7 cellular contexts compared by ENCODE assay signal in genomic region chr2:182866095-182866460, GRCh38. TPM values are rescaled to one million over a fixed set of nuclear protein-coding genes. Genes with fewer than 3 reads are reported as not detected.
DNase-seq lines count a peak whose midpoint lies in the region; ATAC-seq and TF ChIP-seq lines count a peak whose summit lies in the region.

No MANE protein-coding gene starts in this region.

- H3K27ac Mint-ChIP-seq in activated naive CD8-positive, alpha-beta T cell treated with anti-CD3 and anti-CD28 coated beads, Interleukin-2, amount 10 ng/mL, durations not matched to agents 7 days and 5 days = no peak overlapping the region

- POLR2A ChIA-PET in activated naive CD8-positive, alpha-beta T cell treated with anti-CD3 and anti-CD28 coated beads, Interleukin-2, amount 10 ng/mL, durations not matched to agents 7 days and 5 days (lab: Charles Lee) = no interaction called here

- H3K4me2 ChIP-seq in hepatocyte (peak overlapping the region; percentile 97), smooth muscle cell (peak overlapping the region; percentile 95)

- peaks cover 18% of the 10 kb centered on the region for H3K4me1 ChIP-seq in hepatocyte (ENCODE audit: insufficient read depth)
- H3K4me1 ChIP-seq in smooth muscle cell (ENCODE audit: low read depth) = peaks cover 35% of the 10 kb centered on the region

- H3K79me2 ChIP-seq in hepatocyte (no peaks in the 10 kb centered on the region), smooth muscle cell (ENCODE audit: low read depth) (no peaks in the 10 kb centered on the region)

- H3K36me3 ChIP-seq in hepatocyte (replicated peaks; ENCODE audit: insufficient read depth, low read depth) (no peaks in the 10 kb centered on the region), smooth muscle cell (ENCODE audit: low read depth) (no peaks in the 10 kb centered on the region)

- peak overlapping the region; percentile 66 for H3K4me3 Mint-ChIP-seq in activated naive CD8-positive, alpha-beta T cell treated with anti-CD3 and anti-CD28 coated beads, Interleukin-2, amount 10 ng/mL, durations not matched to agents 7 days and 5 days

- ATAC-seq in HG02759 (IDR thresholded peaks at IDR 0.05; ENCODE audit: unreplicated experiment) = peak; percentile 29
- ATAC-seq in activated naive CD8-positive, alpha-beta T cell treated with anti-CD3 and anti-CD28 coated beads, Interleukin-2, amount 10 ng/mL, durations not matched to agents 7 days and 5 days (ENCODE audit: low read depth) = no peak

- 11% methylated on average over 19 of the region's 19 CpGs for WGBS in hepatocyte (ENCODE audit: low lambda C conversion rate, missing lambda C conversion rate)
- WGBS in smooth muscle cell (ENCODE audit: low lambda C conversion rate) = 11% methylated on average over 19 of the region's 19 CpGs

- H3K27me3 ChIP-seq in hepatocyte (no peaks in the 10 kb centered on the region), smooth muscle cell (ENCODE audit: low read depth) (peaks cover 6% of the 10 kb centered on the region)

- H3K27me3 Mint-ChIP-seq in activated naive CD8-positive, alpha-beta T cell treated with anti-CD3 and anti-CD28 coated beads, Interleukin-2, amount 10 ng/mL, durations not matched to agents 7 days and 5 days = peaks cover 68% of the 10 kb centered on the region

- H3K36me3 Mint-ChIP-seq in activated naive CD8-positive, alpha-beta T cell treated with anti-CD3 and anti-CD28 coated beads, Interleukin-2, amount 10 ng/mL, durations not matched to agents 7 days and 5 days = no peaks in the 10 kb centered on the region

- H3K9me2 ChIP-seq in hepatocyte (replicated peaks; ENCODE audit: insufficient read depth) = no peaks in the 10 kb centered on the region

- peaks cover 4% of the 10 kb centered on the region for H3F3A ChIP-seq in smooth muscle cell (ENCODE audit: low read depth)

- H3K9me3 ChIP-seq in hepatocyte (ENCODE audit: low read depth) (no peaks in the 10 kb centered on the region), smooth muscle cell (replicated peaks; ENCODE audit: low read depth) (no peaks in the 10 kb centered on the region)

- no peak overlapping the region for H3K9ac ChIP-seq in smooth muscle cell (ENCODE audit: low read depth)

- peaks cover 15% of the 10 kb centered on the region for H3K4me1 Mint-ChIP-seq in activated naive CD8-positive, alpha-beta T cell treated with anti-CD3 and anti-CD28 coated beads, Interleukin-2, amount 10 ng/mL, durations not matched to agents 7 days and 5 days

- H4K20me1 ChIP-seq in hepatocyte (ENCODE audit: insufficient read depth, poor library complexity, severe bottlenecking) (no peaks in the 10 kb centered on the region), smooth muscle cell (ENCODE audit: low read depth) (no peaks in the 10 kb centered on the region)

- DNase-seq in activated naive CD8-positive, alpha-beta T cell treated with anti-CD3 and anti-CD28 coated beads, Interleukin-2, amount 10 ng/mL, durations not matched to agents 7 days and 5 days = peak; percentile 25
- peak; percentile 31 for DNase-seq in hepatocyte (ENCODE audit: low spot score)
- DNase-seq in smooth muscle cell (lab: John Stamatoyannopoulos, UW; ENCODE audit: unreplicated experiment) = no peak
- DNase-seq in LoVo (ENCODE audit: low spot score) = no peak
- DNase-seq in SHP77 treated with DMSO at 0.1 percent for 48 hours (lab: John Stamatoyannopoulos, UW) = no peak
- DNase-seq in central memory CD4-positive, alpha-beta T cell = no peak

- H3K4me3 ChIP-seq in hepatocyte (peak overlapping the region; percentile 52), smooth muscle cell (peak overlapping the region; percentile 62)

- peak overlapping the region; percentile 87 for H2AFZ ChIP-seq in hepatocyte
- H2AFZ ChIP-seq in smooth muscle cell (ENCODE audit: low read depth) = peak overlapping the region; percentile 96

- TF ChIP-seq CTCF in hepatocyte (IDR thresholded peaks at IDR 0.05; ENCODE audit: poor library complexity) = no peak
- no peak for TF ChIP-seq CTCF in smooth muscle cell (IDR thresholded peaks at IDR 0.05; ENCODE audit: borderline replicate concordance, insufficient read depth, poor library complexity, severe bottlenecking)

- H3K27ac ChIP-seq in hepatocyte (no peak overlapping the region), smooth muscle cell (ENCODE audit: low read depth) (no peak overlapping the region)

- no peaks in the 10 kb centered on the region for H3K9me3 Mint-ChIP-seq in activated naive CD8-positive, alpha-beta T cell treated with anti-CD3 and anti-CD28 coated beads, Interleukin-2, amount 10 ng/mL, durations not matched to agents 7 days and 5 days

RNA-seq across cellular contexts. Expression of gene FRZB, which starts 0.4 kb away (rescaled TPM):
- not detected for total RNA-seq in activated naive CD8-positive, alpha-beta T cell treated with anti-CD3 and anti-CD28 coated beads, Interleukin-2, amount 10 ng/mL, durations not matched to agents 7 days and 5 days
- total RNA-seq in hepatocyte (72.9 and 118 TPM in 2 replicates), smooth muscle cell (11.2 and 12.4 TPM in 2 replicates)
- polyA plus RNA-seq in hepatocyte (375 and 534 TPM in 2 replicates), smooth muscle cell (30.6 and 33.5 TPM in 2 replicates)

Comparison
In these comparisons a context has a peak if more than half of its experiments do, and no peak if none do; other contexts are left out.
1. DNase-seq: peak in activated naive CD8-positive, alpha-beta T cell treated with anti-CD3 and anti-CD28 coated beads, Interleukin-2, amount 10 ng/mL, durations not matched to agents 7 days and 5 days (single experiment) and hepatocyte (single experiment); none in smooth muscle cell (single experiment), LoVo (single experiment), SHP77 treated with DMSO at 0.1 percent for 48 hours (single experiment) and central memory CD4-positive, alpha-beta T cell (single experiment).
2. RNA of gene FRZB, which starts 0.4 kb away (total RNA-seq): 72.9 to 118 TPM in hepatocyte and 11.2 to 12.4 TPM in smooth muscle cell; not detected in activated naive CD8-positive, alpha-beta T cell treated with anti-CD3 and anti-CD28 coated beads, Interleukin-2, amount 10 ng/mL, durations not matched to agents 7 days and 5 days; every median in the first group is over 10 times any median in the second.